Comparison of ENCODE assay signal across 27 cellular contexts in genomic region chr2:136410673-136411072, GRCh38.
"Had no signal": no experiment of that assay in that cellular context is flagged by ENCODE, and none has a peak within 500 bp of the region (broad histone marks: within the 10 kb centered on the region; RNA-seq: fewer than 3 reads in every experiment).

No MANE protein-coding gene starts in this region.

- ATAC-seq: stimulated activated effector memory CD8-positive, alpha-beta T cell treated with anti-CD3 and anti-CD28 coated beads, Interleukin-12 subunit alpha, Interleukin-12 subunit beta, amount 100 ng/mL, for 72 hours; stimulated activated memory B cell treated with anti-CD40 and anti-IgM and Interleukin-4, amounts not matched to agents 10 μg/mL and 1 μg/mL and 100 μg/mL, for 72 hours; stimulated activated naive B cell treated with anti-CD40 and anti-IgM and Interleukin-4, amounts not matched to agents 10 μg/mL and 1 μg/mL and 100 μg/mL, for 72 hours; stimulated activated naive CD8-positive, alpha-beta T cell treated with anti-CD3 and anti-CD28 coated beads, Interleukin-15, amount 100 ng/mL, for 72 hours; stimulated activated naive CD8-positive, alpha-beta T cell treated with anti-CD3 and anti-CD28 coated beads, Interleukin-15, Interleukin-2, amounts not matched to agents 100 U/mL and 50 U/mL, for 24 hours; upper lobe of right lung had no signal

- H3K36me3 ChIP-seq: stomach, suprapubic skin, thoracic aorta, thyroid gland, tibial artery, tibial nerve, transverse colon, upper lobe of left lung, upper lobe of right lung, uterus, vagina had no signal

- H3K9me3 ChIP-seq: stomach, suprapubic skin, testis, thoracic aorta, thyroid gland, tibial artery, tibial nerve, transverse colon, upper lobe of left lung, upper lobe of right lung, uterus, vagina had no signal

- H3K4me1 ChIP-seq: stomach, suprapubic skin, testis, thyroid gland, tibial artery, tibial nerve, transverse colon, upper lobe of left lung, upper lobe of right lung, uterus, vagina had no signal

- H3K27me3 ChIP-seq: testis, thyroid gland, tibial artery, transverse colon, upper lobe of left lung, uterus, vagina had no signal

- FAIRE-seq: urothelium cell line had no signal

- H3K4me3 ChIP-seq: stomach, suprapubic skin, testis, thoracic aorta, thyroid gland, tibial artery, tibial nerve, transverse colon, upper lobe of left lung, upper lobe of right lung, uterus, vagina had no signal

- H3K27ac ChIP-seq: stomach, suprapubic skin, testis, thoracic aorta, thyroid gland, tibial artery, tibial nerve, transverse colon, upper lobe of left lung, upper lobe of right lung, uterus, vagina had no signal

- DNase-seq: stimulated activated CD4-positive, alpha-beta T cell treated with anti-CD3 and anti-CD28 coated beads, Interleukin-2, amount 100 ng/mL, for 48 hours; stimulated activated CD4-positive, alpha-beta T cell treated with anti-CD3 and anti-CD28 coated beads, Interleukin-4, amount 100 ng/mL, for 1 hour; stimulated activated CD4-positive, alpha-beta T cell treated with anti-CD3 and anti-CD28 coated beads, Interleukin-4, amount 100 ng/mL, for 24 hours; stimulated activated CD4-positive, alpha-beta T cell treated with anti-CD3 and anti-CD28 coated beads, Interleukin-4, amount 100 ng/mL, for 4 hours; stimulated activated CD8-positive, alpha-beta memory T cell treated with anti-CD3 and anti-CD28 coated beads, Interleukin-4, amount 100 ng/mL, for 48 hours; stimulated activated naive B cell treated with anti-CD40 and anti-IgM and Interleukin-4, amounts not matched to agents 10 μg/mL and 1 μg/mL and 100 μg/mL, for 72 hours; stimulated activated naive CD4-positive, alpha-beta T cell; stimulated activated naive CD4-positive, alpha-beta T cell treated with Interleukin-2 at 50 U/mL for 16 hours; stimulated activated naive CD8-positive, alpha-beta T cell treated with anti-CD3 and anti-CD28 coated beads, Interleukin-15, amount 100 ng/mL, for 72 hours; stimulated activated naive CD8-positive, alpha-beta T cell treated with anti-CD3 and anti-CD28 coated beads, Interleukin-15, Interleukin-2, amounts not matched to agents 100 U/mL and 50 U/mL, for 24 hours; stomach; substantia nigra; testis; thyroid gland; tibial artery; transverse colon; trophoblast cell; upper lobe of left lung; upper lobe of right lung; uterus had no signal
